In the genomic region with DNA sequence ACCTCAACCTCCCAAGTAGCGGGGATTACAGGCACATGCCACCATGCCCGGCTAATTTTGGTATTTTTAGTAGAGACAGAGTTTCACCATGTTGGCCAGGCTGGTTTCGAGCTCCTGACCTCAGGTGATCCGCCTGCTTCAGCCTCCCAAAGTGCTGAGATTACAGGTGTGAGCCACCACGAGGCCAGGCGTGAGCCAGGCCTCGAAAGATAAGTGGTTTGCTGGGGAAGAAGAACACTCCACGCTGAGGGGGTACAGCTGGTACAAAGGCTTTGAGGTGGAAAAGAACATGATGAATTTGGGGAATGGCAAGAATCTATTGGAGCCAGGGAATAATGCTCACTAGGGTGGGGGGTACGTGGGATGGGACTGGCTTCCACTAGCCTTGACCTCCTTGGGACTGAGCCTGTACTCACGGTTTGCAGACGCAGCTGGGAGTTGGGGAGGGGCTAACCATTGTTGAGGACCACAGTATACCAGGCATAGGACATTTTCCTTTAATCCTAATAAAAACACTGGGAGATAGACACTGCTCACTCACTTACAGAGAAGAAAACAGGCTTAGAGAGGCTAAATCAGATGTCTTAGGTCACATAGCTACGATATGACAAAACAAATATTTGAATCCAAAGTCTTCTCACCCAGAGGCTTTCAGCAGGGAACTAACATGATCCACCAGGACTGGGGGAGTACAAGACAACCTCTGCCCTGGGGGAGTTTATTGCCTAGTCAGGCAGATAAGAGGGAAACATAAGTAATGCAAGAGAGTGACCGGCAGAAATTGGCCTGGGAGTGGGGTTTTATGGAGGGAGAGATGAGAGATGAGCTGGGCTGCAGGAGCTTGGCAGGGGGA, we compare ENCODE assay signal across 1 cellular context.
TF ChIP-seq lines count a peak whose summit lies in the region.

No MANE protein-coding gene starts in this region.

TF ChIP-seq in HepG2, 621 proteins besides CTCF, POLR2A, EP300 and RAD21 (continued from another document and continues in another):
- TF ChIP-seq, protein P1, sequence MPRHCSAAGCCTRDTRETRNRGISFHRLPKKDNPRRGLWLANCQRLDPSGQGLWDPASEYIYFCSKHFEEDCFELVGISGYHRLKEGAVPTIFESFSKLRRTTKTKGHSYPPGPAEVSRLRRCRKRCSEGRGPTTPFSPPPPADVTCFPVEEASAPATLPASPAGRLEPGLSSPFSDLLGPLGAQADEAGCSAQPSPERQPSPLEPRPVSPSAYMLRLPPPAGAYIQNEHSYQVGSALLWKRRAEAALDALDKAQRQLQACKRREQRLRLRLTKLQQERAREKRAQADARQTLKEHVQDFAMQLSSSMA (CRISPR knock-in tag; IDR thresholded peaks at IDR 0.05) = no peak
- TF ChIP-seq ZNF660 (CRISPR knock-in tag; IDR thresholded peaks at IDR 0.05; ENCODE audit: borderline replicate concordance, low read depth) (no peak), ZNF543 (CRISPR knock-in tag; IDR thresholded peaks at IDR 0.05) (no peak), KLF15 (CRISPR knock-in tag; IDR thresholded peaks at IDR 0.05; ENCODE audit: borderline replicate concordance) (no peak), SATB2 (CRISPR knock-in tag; IDR thresholded peaks at IDR 0.05) (no peak), ZSCAN12 (CRISPR knock-in tag; IDR thresholded peaks at IDR 0.05) (no peak), ZNF703 (CRISPR knock-in tag; IDR thresholded peaks at IDR 0.05; ENCODE audit: borderline replicate concordance) (no peak), ZNF552 (CRISPR knock-in tag; IDR thresholded peaks at IDR 0.05; ENCODE audit: borderline replicate concordance) (no peak), TCF7L2 (IDR thresholded peaks at IDR 0.05; ENCODE audit: low read depth, low read length) (no peak), SIN3A (IDR thresholded peaks at IDR 0.05; ENCODE audit: borderline replicate concordance, low read depth, low read length) (no peak), TCF12 (IDR thresholded peaks at IDR 0.05) (no peak), TCF12 (CRISPR knock-in tag; IDR thresholded peaks at IDR 0.05) (no peak), ZNF468 (CRISPR knock-in tag; IDR thresholded peaks at IDR 0.05) (no peak), ZNF878 (CRISPR knock-in tag; IDR thresholded peaks at IDR 0.05) (peak; percentile 88), ZNF251 (CRISPR knock-in tag; IDR thresholded peaks at IDR 0.05) (no peak), SIX1 (CRISPR knock-in tag; IDR thresholded peaks at IDR 0.05; ENCODE audit: borderline replicate concordance) (peak; percentile 75), ZNF879 (CRISPR knock-in tag; IDR thresholded peaks at IDR 0.05) (no peak; the same call in 1 of the 2 replicates), JUNB (CRISPR knock-in tag; IDR thresholded peaks at IDR 0.05; ENCODE audit: borderline replicate concordance) (peak; percentile 80; the same call in 1 of the 2 replicates), ISX (CRISPR knock-in tag; conservative IDR thresholded peaks at IDR 0.05) (no peak), STAG1 (CRISPR knock-in tag; IDR thresholded peaks at IDR 0.05) (peak; percentile 12; the same call in 1 of the 2 replicates), HES4 (CRISPR knock-in tag; IDR thresholded peaks at IDR 0.05; ENCODE audit: borderline replicate concordance) (no peak), HNRNPH1 (optimal IDR thresholded peaks at IDR 0.05; ENCODE audit: low read depth, low read length) (no peak), PHF8 (CRISPR knock-in tag; IDR thresholded peaks at IDR 0.05) (no peak)
- TF ChIP-seq, protein P2, sequence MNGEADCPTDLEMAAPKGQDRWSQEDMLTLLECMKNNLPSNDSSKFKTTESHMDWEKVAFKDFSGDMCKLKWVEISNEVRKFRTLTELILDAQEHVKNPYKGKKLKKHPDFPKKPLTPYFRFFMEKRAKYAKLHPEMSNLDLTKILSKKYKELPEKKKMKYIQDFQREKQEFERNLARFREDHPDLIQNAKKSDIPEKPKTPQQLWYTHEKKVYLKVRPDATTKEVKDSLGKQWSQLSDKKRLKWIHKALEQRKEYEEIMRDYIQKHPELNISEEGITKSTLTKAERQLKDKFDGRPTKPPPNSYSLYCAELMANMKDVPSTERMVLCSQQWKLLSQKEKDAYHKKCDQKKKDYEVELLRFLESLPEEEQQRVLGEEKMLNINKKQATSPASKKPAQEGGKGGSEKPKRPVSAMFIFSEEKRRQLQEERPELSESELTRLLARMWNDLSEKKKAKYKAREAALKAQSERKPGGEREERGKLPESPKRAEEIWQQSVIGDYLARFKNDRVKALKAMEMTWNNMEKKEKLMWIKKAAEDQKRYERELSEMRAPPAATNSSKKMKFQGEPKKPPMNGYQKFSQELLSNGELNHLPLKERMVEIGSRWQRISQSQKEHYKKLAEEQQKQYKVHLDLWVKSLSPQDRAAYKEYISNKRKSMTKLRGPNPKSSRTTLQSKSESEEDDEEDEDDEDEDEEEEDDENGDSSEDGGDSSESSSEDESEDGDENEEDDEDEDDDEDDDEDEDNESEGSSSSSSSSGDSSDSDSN (CRISPR knock-in tag; IDR thresholded peaks at IDR 0.05) = peak; percentile 30; the same call in 1 of the 2 replicates
- TF ChIP-seq, protein P3, sequence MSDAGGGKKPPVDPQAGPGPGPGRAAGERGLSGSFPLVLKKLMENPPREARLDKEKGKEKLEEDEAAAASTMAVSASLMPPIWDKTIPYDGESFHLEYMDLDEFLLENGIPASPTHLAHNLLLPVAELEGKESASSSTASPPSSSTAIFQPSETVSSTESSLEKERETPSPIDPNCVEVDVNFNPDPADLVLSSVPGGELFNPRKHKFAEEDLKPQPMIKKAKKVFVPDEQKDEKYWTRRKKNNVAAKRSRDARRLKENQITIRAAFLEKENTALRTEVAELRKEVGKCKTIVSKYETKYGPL (CRISPR knock-in tag; IDR thresholded peaks at IDR 0.05) = no peak
- TF ChIP-seq, protein P4, sequence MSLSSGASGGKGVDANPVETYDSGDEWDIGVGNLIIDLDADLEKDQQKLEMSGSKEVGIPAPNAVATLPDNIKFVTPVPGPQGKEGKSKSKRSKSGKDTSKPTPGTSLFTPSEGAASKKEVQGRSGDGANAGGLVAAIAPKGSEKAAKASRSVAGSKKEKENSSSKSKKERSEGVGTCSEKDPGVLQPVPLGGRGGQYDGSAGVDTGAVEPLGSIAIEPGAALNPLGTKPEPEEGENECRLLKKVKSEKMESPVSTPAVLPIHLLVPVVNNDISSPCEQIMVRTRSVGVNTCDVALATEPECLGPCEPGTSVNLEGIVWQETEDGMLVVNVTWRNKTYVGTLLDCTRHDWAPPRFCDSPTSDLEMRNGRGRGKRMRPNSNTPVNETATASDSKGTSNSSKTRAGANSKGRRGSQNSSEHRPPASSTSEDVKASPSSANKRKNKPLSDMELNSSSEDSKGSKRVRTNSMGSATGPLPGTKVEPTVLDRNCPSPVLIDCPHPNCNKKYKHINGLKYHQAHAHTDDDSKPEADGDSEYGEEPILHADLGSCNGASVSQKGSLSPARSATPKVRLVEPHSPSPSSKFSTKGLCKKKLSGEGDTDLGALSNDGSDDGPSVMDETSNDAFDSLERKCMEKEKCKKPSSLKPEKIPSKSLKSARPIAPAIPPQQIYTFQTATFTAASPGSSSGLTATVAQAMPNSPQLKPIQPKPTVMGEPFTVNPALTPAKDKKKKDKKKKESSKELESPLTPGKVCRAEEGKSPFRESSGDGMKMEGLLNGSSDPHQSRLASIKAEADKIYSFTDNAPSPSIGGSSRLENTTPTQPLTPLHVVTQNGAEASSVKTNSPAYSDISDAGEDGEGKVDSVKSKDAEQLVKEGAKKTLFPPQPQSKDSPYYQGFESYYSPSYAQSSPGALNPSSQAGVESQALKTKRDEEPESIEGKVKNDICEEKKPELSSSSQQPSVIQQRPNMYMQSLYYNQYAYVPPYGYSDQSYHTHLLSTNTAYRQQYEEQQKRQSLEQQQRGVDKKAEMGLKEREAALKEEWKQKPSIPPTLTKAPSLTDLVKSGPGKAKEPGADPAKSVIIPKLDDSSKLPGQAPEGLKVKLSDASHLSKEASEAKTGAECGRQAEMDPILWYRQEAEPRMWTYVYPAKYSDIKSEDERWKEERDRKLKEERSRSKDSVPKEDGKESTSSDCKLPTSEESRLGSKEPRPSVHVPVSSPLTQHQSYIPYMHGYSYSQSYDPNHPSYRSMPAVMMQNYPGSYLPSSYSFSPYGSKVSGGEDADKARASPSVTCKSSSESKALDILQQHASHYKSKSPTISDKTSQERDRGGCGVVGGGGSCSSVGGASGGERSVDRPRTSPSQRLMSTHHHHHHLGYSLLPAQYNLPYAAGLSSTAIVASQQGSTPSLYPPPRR (CRISPR knock-in tag; IDR thresholded peaks at IDR 0.05; ENCODE audit: borderline replicate concordance) = peak; percentile 78; the same call in 1 of the 2 replicates
- TF ChIP-seq, protein P5, sequence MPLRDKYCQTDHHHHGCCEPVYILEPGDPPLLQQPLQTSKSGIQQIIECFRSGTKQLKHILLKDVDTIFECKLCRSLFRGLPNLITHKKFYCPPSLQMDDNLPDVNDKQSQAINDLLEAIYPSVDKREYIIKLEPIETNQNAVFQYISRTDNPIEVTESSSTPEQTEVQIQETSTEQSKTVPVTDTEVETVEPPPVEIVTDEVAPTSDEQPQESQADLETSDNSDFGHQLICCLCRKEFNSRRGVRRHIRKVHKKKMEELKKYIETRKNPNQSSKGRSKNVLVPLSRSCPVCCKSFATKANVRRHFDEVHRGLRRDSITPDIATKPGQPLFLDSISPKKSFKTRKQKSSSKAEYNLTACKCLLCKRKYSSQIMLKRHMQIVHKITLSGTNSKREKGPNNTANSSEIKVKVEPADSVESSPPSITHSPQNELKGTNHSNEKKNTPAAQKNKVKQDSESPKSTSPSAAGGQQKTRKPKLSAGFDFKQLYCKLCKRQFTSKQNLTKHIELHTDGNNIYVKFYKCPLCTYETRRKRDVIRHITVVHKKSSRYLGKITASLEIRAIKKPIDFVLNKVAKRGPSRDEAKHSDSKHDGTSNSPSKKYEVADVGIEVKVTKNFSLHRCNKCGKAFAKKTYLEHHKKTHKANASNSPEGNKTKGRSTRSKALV (CRISPR knock-in tag; IDR thresholded peaks at IDR 0.05) = no peak
- TF ChIP-seq, protein P6, sequence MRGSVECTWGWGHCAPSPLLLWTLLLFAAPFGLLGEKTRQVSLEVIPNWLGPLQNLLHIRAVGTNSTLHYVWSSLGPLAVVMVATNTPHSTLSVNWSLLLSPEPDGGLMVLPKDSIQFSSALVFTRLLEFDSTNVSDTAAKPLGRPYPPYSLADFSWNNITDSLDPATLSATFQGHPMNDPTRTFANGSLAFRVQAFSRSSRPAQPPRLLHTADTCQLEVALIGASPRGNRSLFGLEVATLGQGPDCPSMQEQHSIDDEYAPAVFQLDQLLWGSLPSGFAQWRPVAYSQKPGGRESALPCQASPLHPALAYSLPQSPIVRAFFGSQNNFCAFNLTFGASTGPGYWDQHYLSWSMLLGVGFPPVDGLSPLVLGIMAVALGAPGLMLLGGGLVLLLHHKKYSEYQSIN (CRISPR knock-in tag; IDR thresholded peaks at IDR 0.05; ENCODE audit: borderline replicate concordance) = no peak
- TF ChIP-seq, protein P7, sequence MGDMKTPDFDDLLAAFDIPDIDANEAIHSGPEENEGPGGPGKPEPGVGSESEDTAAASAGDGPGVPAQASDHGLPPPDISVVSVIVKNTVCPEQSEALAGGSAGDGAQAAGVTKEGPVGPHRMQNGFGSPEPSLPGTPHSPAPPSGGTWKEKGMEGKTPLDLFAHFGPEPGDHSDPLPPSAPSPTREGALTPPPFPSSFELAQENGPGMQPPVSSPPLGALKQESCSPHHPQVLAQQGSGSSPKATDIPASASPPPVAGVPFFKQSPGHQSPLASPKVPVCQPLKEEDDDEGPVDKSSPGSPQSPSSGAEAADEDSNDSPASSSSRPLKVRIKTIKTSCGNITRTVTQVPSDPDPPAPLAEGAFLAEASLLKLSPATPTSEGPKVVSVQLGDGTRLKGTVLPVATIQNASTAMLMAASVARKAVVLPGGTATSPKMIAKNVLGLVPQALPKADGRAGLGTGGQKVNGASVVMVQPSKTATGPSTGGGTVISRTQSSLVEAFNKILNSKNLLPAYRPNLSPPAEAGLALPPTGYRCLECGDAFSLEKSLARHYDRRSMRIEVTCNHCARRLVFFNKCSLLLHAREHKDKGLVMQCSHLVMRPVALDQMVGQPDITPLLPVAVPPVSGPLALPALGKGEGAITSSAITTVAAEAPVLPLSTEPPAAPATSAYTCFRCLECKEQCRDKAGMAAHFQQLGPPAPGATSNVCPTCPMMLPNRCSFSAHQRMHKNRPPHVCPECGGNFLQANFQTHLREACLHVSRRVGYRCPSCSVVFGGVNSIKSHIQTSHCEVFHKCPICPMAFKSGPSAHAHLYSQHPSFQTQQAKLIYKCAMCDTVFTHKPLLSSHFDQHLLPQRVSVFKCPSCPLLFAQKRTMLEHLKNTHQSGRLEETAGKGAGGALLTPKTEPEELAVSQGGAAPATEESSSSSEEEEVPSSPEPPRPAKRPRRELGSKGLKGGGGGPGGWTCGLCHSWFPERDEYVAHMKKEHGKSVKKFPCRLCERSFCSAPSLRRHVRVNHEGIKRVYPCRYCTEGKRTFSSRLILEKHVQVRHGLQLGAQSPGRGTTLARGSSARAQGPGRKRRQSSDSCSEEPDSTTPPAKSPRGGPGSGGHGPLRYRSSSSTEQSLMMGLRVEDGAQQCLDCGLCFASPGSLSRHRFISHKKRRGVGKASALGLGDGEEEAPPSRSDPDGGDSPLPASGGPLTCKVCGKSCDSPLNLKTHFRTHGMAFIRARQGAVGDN (CRISPR knock-in tag; IDR thresholded peaks at IDR 0.05) = peak; percentile 82
- TF ChIP-seq, protein P8, sequence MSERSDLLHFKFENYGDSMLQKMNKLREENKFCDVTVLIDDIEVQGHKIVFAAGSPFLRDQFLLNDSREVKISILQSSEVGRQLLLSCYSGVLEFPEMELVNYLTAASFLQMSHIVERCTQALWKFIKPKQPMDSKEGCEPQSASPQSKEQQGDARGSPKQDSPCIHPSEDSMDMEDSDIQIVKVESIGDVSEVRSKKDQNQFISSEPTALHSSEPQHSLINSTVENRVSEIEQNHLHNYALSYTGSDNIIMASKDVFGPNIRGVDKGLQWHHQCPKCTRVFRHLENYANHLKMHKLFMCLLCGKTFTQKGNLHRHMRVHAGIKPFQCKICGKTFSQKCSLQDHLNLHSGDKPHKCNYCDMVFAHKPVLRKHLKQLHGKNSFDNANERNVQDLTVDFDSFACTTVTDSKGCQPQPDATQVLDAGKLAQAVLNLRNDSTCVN (CRISPR knock-in tag; IDR thresholded peaks at IDR 0.05; ENCODE audit: borderline replicate concordance) = no peak
- TF ChIP-seq, protein P9, sequence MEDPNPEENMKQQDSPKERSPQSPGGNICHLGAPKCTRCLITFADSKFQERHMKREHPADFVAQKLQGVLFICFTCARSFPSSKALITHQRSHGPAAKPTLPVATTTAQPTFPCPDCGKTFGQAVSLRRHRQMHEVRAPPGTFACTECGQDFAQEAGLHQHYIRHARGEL (CRISPR knock-in tag; IDR thresholded peaks at IDR 0.05) = no peak
- TF ChIP-seq, protein P10, sequence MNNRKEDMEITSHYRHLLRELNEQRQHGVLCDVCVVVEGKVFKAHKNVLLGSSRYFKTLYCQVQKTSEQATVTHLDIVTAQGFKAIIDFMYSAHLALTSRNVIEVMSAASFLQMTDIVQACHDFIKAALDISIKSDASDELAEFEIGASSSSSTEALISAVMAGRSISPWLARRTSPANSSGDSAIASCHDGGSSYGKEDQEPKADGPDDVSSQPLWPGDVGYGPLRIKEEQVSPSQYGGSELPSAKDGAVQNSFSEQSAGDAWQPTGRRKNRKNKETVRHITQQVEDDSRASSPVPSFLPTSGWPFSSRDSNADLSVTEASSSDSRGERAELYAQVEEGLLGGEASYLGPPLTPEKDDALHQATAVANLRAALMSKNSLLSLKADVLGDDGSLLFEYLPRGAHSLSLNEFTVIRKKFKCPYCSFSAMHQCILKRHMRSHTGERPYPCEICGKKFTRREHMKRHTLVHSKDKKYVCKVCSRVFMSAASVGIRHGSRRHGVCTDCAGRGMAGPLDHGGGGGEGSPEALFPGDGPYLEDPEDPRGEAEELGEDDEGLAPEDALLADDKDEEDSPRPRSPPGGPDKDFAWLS (CRISPR knock-in tag; IDR thresholded peaks at IDR 0.05; ENCODE audit: borderline replicate concordance) = no peak
